Comparison of ENCODE assay signal across 8 cellular contexts in genomic region chrX:56772675-56773521, GRCh38. TPM values are rescaled to one million over a fixed set of nuclear protein-coding genes. Genes with fewer than 3 reads are reported as not detected.
DNase-seq lines count a peak whose midpoint lies in the region; ATAC-seq, FAIRE-seq and TF ChIP-seq lines count a peak whose summit lies in the region.
"Not testable (repeated sequence)": the region's sequence is repeated elsewhere in the genome, so short reads cannot be mapped to it uniquely, and the experiment has no call there.

No MANE protein-coding gene starts in this region.

- TF ChIP-seq CTCF in GM12878 (IDR thresholded peaks at IDR 0.05 in 2 of 3, conservative IDR thresholded peaks at IDR 0.05 in 1 of 3; ENCODE audit: control insufficient read depth in 2 of 3, extremely low read depth in 1 of 3, insufficient read depth in 1 of 3, low read depth in 3 of 3, low read length in 3 of 3), result not testable (repeated sequence)

- intact Hi-C loops in GM12878 (cut with micrococcal nuclease; ENCODE audit: unreplicated experiment); left ventricle myocardium superior (cut with micrococcal nuclease); sciatic nerve (cut with DNase I): not testable (repeated sequence)

- BruUV-seq in GM12878 (replicated peaks; lab: Mats Ljungman, UMichigan), result not testable (repeated sequence)

- POLR2A ChIA-PET in GM12878 (lab: Charles Lee), result not testable (repeated sequence)

- H3K4me1 ChIP-seq in GM12878 (ENCODE audit: control insufficient read depth, insufficient read depth, low read length), result not testable (repeated sequence)

- H3K36me3 ChIP-seq in GM12878 (ENCODE audit: control insufficient read depth in 2 of 2, insufficient read depth in 2 of 2, low read length in 1 of 2), result not testable (repeated sequence)

- TF ChIP-seq EP300 in GM12878 (IDR thresholded peaks at IDR 0.05; ENCODE audit: borderline replicate concordance in 1 of 2, control insufficient read depth in 1 of 2, low read depth in 2 of 2, low read length in 2 of 2), result not testable (repeated sequence)

- H4K20me1 ChIP-seq in GM12878 (ENCODE audit: control insufficient read depth, insufficient read depth), result not testable (repeated sequence)

- not testable (repeated sequence) for H3K79me2 ChIP-seq in GM12878 (ENCODE audit: control insufficient read depth, insufficient read depth, low read length)

- peak; percentile 87 for FAIRE-seq in GM12891 (lab: Jason Lieb, UNC)
- FAIRE-seq in GM12878 (lab: Jason Lieb, UNC), result not testable (repeated sequence)

- WGBS in GM12878 (ENCODE audit: insufficient coverage, insufficient replicate concordance, low lambda C conversion rate, missing lambda C conversion rate), result no CpG with 5 or more reads among the region's 32 CpGs

- RAD21 ChIA-PET in GM12878 (lab: Charles Lee; ENCODE audit: unreplicated experiment), result not testable (repeated sequence)

- ATAC-seq in GM18873 (IDR thresholded peaks at IDR 0.05; ENCODE audit: low FRiP score, unreplicated experiment) (peak; percentile 42), GM19468 (IDR thresholded peaks at IDR 0.05; ENCODE audit: extremely low read depth, unreplicated experiment) (peak; percentile 8), HG02763 (IDR thresholded peaks at IDR 0.05; ENCODE audit: unreplicated experiment) (peak; percentile 48), HG03135 (IDR thresholded peaks at IDR 0.05; ENCODE audit: unreplicated experiment) (peak; percentile 42), GM12878 (peak; percentile 70), left ventricle myocardium superior (peak; percentile 42), sciatic nerve (peak; percentile 84)

- in situ Hi-C loops in GM12878 (cut with MboI), result not testable (repeated sequence)

- CTCF ChIA-PET in GM12878 (lab: Yijun Ruan, JAX), result not testable (repeated sequence)

- H2AFZ ChIP-seq in GM12878 (ENCODE audit: control insufficient read depth, low read depth, low read length), result not testable (repeated sequence)

- TF ChIP-seq POLR2A in GM12891 (IDR thresholded peaks at IDR 0.05; ENCODE audit: low read depth, low read length); GM12878 (IDR thresholded peaks at IDR 0.05; ENCODE audit: low read depth, low read length): not testable (repeated sequence)

- TF ChIP-seq RAD21 in GM12878 (IDR thresholded peaks at IDR 0.05; ENCODE audit: insufficient read depth, low read depth, low read length), result not testable (repeated sequence)

- DNase-seq in GM12891 (ENCODE audit: insufficient read length, low spot score); GM12878 (ENCODE audit: low read depth, low spot score); left ventricle myocardium superior; sciatic nerve (ENCODE audit: low spot score): not testable (repeated sequence)

- not testable (repeated sequence) for H3K4me2 ChIP-seq in GM12878 (ENCODE audit: control insufficient read depth, insufficient read depth)

- H3K27me3 ChIP-seq in GM12878 (replicated peaks in 1 of 2; ENCODE audit: control insufficient read depth in 2 of 2, insufficient read depth in 2 of 2, low read length in 1 of 2), result not testable (repeated sequence)

- H3K27ac ChIP-seq in GM12878 (ENCODE audit: control insufficient read depth, insufficient read depth), result not testable (repeated sequence)

- SMC1A ChIA-PET in GM12878 (lab: Charles Lee; ENCODE audit: uncharacterized antibody, unreplicated experiment), result not testable (repeated sequence)

- not testable (repeated sequence) for H3K9ac ChIP-seq in GM12878 (ENCODE audit: control insufficient read depth, insufficient read depth, low read length)

- not testable (repeated sequence) for H3K9me3 ChIP-seq in GM12878 (replicated peaks; ENCODE audit: control insufficient read depth, insufficient read depth, low read length)

- not testable (repeated sequence) for H3K4me3 ChIP-seq in GM12878

RNA-seq across cellular contexts. Expression of gene NBDY, which starts 43.9 kb away (rescaled TPM):
- 37.7 TPM for polyA plus RNA-seq in GM12891 (2012; ENCODE audit: low read depth, missing spikeins)
- total RNA-seq in GM12878 (2013; cell fraction: nucleolus; rRNA removed), result 11.0 and 16.2 TPM in 2 replicates
- total RNA-seq in GM12878 (2014; rRNA removed), result 7.8 and 10.8 TPM in 2 replicates
- total RNA-seq in GM12878 (2014; rRNA removed; fragmentation: Illumina TruSeq; extraction: Trizol), result 10.9 and 12.8 TPM in 2 replicates
- 40.7 and 41.9 TPM in 2 replicates for total RNA-seq in GM12878 (2021)
- 24.2 TPM for polyA plus RNA-seq in GM12878 (2011; ENCODE audit: low read depth)
- polyA plus RNA-seq in GM12878 (2011; rRNA removed), result 32.1 and 33.6 TPM in 2 replicates
- polyA plus RNA-seq in GM12878 (2011; cell fraction: cytosol; rRNA removed), result 42.9 and 44.8 TPM in 2 replicates
- 26.5 and 27.1 TPM in 2 replicates for polyA plus RNA-seq in GM12878 (2011; cell fraction: nucleus; rRNA removed)
- polyA plus RNA-seq in GM12878 (2012), result 33.3 and 41.9 TPM in 2 replicates
- polyA plus RNA-seq in GM12878 (2014; fragmentation: Illumina TruSeq; extraction: Trizol), result 56.4 and 82.3 TPM in 2 replicates
- polyA plus RNA-seq in GM12878 (2014; fragmentation: Nextera tagmentation; extraction: Ambion mirVana), result 100 to 1,000 TPM; 113 to 115 TPM
- 29.0 and 37.3 TPM in 2 replicates for polyA plus RNA-seq in GM12878 (2014; rRNA removed)
- 100 to 1,000 TPM; 108 to 122 TPM for polyA plus RNA-seq in GM12878 (2016; fragmentation: Nextera tagmentation; extraction: Ambion mirVana)
- 12.5 and 14.9 TPM in 2 replicates for polyA minus RNA-seq in GM12878 (2011; rRNA and poly(A)+ RNA removed)
- 13.2 and 19.8 TPM in 2 replicates for polyA minus RNA-seq in GM12878 (2011; cell fraction: cytosol; rRNA and poly(A)+ RNA removed)
- polyA minus RNA-seq in GM12878 (2011; cell fraction: nucleus; rRNA and poly(A)+ RNA removed), result 17.5 and 20.1 TPM in 2 replicates
- total RNA-seq in left ventricle myocardium superior, result 22.1 TPM
- total RNA-seq in sciatic nerve, result 37.6 TPM

Comparison
In these comparisons a context has a peak if more than half of its experiments do, and no peak if none do; other contexts are left out.
1. ATAC-seq: peak in every context shown above with its lines; median percentile 84 in sciatic nerve; 70 in GM12878; 48 in HG02763; 42 in GM18873; 42 in HG03135; 42 in left ventricle myocardium superior; 8 in GM19468.